In the genomic region with DNA sequence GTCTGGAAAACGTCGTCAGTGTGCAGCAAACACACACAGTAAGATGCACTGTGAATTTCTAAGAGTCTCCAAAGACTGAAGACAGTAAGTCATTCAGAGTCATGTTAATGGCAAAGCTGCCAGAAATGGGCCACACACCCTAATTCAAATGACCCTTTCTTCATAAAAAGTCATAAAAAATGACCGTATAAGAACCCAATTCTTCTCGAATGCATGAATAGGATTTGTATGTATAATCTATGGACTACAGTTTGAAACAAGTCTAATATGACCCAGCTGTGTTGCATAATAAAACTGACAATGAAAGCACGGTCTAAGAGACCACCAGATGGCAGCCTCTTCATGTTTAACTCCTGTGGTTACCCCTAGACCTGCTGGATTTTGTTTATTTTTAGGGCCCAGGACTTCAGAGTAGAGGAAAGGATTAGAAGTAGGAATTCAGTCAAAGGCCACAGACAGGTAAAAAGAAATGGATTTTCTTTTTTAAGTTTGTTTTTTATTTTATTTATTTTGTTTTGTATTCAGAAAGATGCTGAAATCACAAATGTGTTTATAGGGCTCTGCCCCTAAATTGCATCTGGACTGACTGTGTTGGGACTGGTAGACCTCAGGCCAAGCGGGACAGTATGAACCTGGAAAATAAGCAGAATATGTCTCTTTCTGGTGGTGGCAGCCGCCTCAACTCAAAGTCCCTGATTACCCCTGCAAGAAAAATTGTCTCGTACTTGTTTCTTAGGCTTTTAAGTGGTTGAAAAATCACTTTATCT, we compare ENCODE assay signal across 8 cellular contexts. TPM values are rescaled to one million over a fixed set of nuclear protein-coding genes. Genes with fewer than 3 reads are reported as not detected.
DNase-seq lines count a peak whose midpoint lies in the region; ATAC-seq, FAIRE-seq and TF ChIP-seq lines count a peak whose summit lies in the region.

No MANE protein-coding gene starts in this region.

- ATAC-seq in HG03175 (IDR thresholded peaks at IDR 0.05; ENCODE audit: unreplicated experiment) (no peak), GM21447 (IDR thresholded peaks at IDR 0.05; ENCODE audit: unreplicated experiment) (no peak)

- peak; percentile 45 for FAIRE-seq in GM19239 (lab: Jason Lieb, UNC)

- peak in 8 of 14 donors; percentile 1 to 62 (median 12) for DNase-seq in C1 segment of cervical spinal cord (lab: John Stamatoyannopoulos, UW)
- no peak for DNase-seq in GM19239 (ENCODE audit: insufficient read length, low spot score)
- peak; percentile 36 for DNase-seq in Jurkat, Clone E6-1 (ENCODE audit: low read depth, low spot score)
- DNase-seq in OCI-M1 (lab: John Stamatoyannopoulos, UW), result peak; percentile 70
- peak; percentile 71 for DNase-seq in epithelial cell of esophagus (ENCODE audit: low read depth)
- peak; percentile 73 for DNase-seq in myocyte (ENCODE audit: low read depth)

- TF ChIP-seq CTCF in epithelial cell of esophagus (IDR thresholded peaks at IDR 0.05; ENCODE audit: insufficient read depth, low read depth, low read length, missing control alignments), result peak; percentile 80

- no peak overlapping the region for H3K4me3 ChIP-seq in Jurkat, Clone E6-1 (ENCODE audit: low read length)
- no peak overlapping the region for H3K4me3 ChIP-seq in epithelial cell of esophagus (ENCODE audit: low read length)

RNA-seq across cellular contexts. Expression of a gene that starts 32.1 kb away (rescaled TPM):
- not detected for polyA plus RNA-seq in Jurkat, Clone E6-1 (2012; ENCODE audit: insufficient read depth, insufficient read length)
- 0.05 TPM in 1 of 2 replicates, not detected in the other for total RNA-seq in myocyte
- polyA plus RNA-seq in myocyte (2012), result 0.74 TPM
